Comparison of ENCODE assay signal across 1 cellular context in genomic region chr13:21297914-21298831, GRCh38.
A peak's percentile ranks its signal among the peaks of the same experiment; 100 is the strongest.
TF ChIP-seq lines count a peak whose summit lies in the region.

No MANE protein-coding gene starts in this region.

TF ChIP-seq in HepG2, 621 proteins besides CTCF, POLR2A, EP300 and RAD21 (continued from another document and continues in another):
- TF ChIP-seq ZNF609 (CRISPR knock-in tag; IDR thresholded peaks at IDR 0.05; ENCODE audit: borderline replicate concordance) (peak; percentile 66; the same call in 1 of the 2 replicates), ZNF557 (CRISPR knock-in tag; IDR thresholded peaks at IDR 0.05) (no peak), E2F5 (CRISPR knock-in tag; conservative IDR thresholded peaks at IDR 0.05) (peak; percentile 77), MXD1 (CRISPR knock-in tag; IDR thresholded peaks at IDR 0.05) (peak; percentile 92), MAZ (IDR thresholded peaks at IDR 0.05; ENCODE audit: borderline replicate concordance, low read depth, low read length) (no peak), MAZ (CRISPR knock-in tag; IDR thresholded peaks at IDR 0.05; ENCODE audit: low read depth) (no peak), ZNF326 (CRISPR knock-in tag; IDR thresholded peaks at IDR 0.05; ENCODE audit: borderline replicate concordance) (no peak), POGK (CRISPR knock-in tag; conservative IDR thresholded peaks at IDR 0.05) (0 out of 2 replicates have a peak, but pooled peaks have one; percentile 38), FOXP4 (CRISPR knock-in tag; IDR thresholded peaks at IDR 0.05) (peak; percentile 44; the same call in 1 of the 2 replicates), ZBTB14 (CRISPR knock-in tag; IDR thresholded peaks at IDR 0.05) (peak; percentile 63), ZNF317 (CRISPR knock-in tag; IDR thresholded peaks at IDR 0.05) (peak; percentile 79; the same call in 1 of the 2 replicates), CERS6 (CRISPR knock-in tag; IDR thresholded peaks at IDR 0.05) (no peak), TEAD3 (CRISPR knock-in tag; optimal IDR thresholded peaks at IDR 0.05; ENCODE audit: borderline replicate concordance) (peak; percentile 67), ZNF782 (CRISPR knock-in tag; IDR thresholded peaks at IDR 0.05; ENCODE audit: borderline replicate concordance) (peak; percentile 45; the same call in 1 of the 2 replicates), ZNF331 (CRISPR knock-in tag; IDR thresholded peaks at IDR 0.05) (peak; percentile 81), KLF16 (CRISPR knock-in tag; IDR thresholded peaks at IDR 0.05) (peak in 1 of 2 experiments; percentile 83; a peak in 1 of 4 replicates), HDAC2 (CRISPR knock-in tag; IDR thresholded peaks at IDR 0.05) (peak; percentile 84; the same call in 1 of the 2 replicates), HDAC1 (CRISPR knock-in tag; IDR thresholded peaks at IDR 0.05) (peak; percentile 97), LRRFIP1 (CRISPR knock-in tag; conservative IDR thresholded peaks at IDR 0.05) (no peak), GPN1 (CRISPR knock-in tag; IDR thresholded peaks at IDR 0.05; ENCODE audit: borderline replicate concordance) (no peak), CENPBD1 (CRISPR knock-in tag; IDR thresholded peaks at IDR 0.05; ENCODE audit: borderline replicate concordance, low read depth) (no peak), ZNF225 (CRISPR knock-in tag; IDR thresholded peaks at IDR 0.05) (peak; percentile 56; the same call in 1 of the 2 replicates), MEIS1 (CRISPR knock-in tag; IDR thresholded peaks at IDR 0.05; ENCODE audit: borderline replicate concordance) (peak; percentile 95), ZNF639 (CRISPR knock-in tag; conservative IDR thresholded peaks at IDR 0.05) (0 out of 2 replicates have a peak, but pooled peaks have one; percentile 56), PPARG (CRISPR knock-in tag; conservative IDR thresholded peaks at IDR 0.05) (0 out of 2 replicates have a peak, but pooled peaks have one; percentile 15), ZNF18 (CRISPR knock-in tag; IDR thresholded peaks at IDR 0.05; ENCODE audit: insufficient replicate concordance) (peak; percentile 41), FIP1L1 (IDR thresholded peaks at IDR 0.05; ENCODE audit: borderline replicate concordance, insufficient read depth, low read depth, low read length) (no peak), ELK4 (CRISPR knock-in tag; IDR thresholded peaks at IDR 0.05; ENCODE audit: borderline replicate concordance) (no peak), HNRNPLL (IDR thresholded peaks at IDR 0.05; ENCODE audit: low read depth, low read length, poor library complexity, severe bottlenecking) (peak; percentile 67), ZNF20 (CRISPR knock-in tag; IDR thresholded peaks at IDR 0.05) (no peak), CBX5 (CRISPR knock-in tag; IDR thresholded peaks at IDR 0.05; ENCODE audit: borderline replicate concordance) (peak; percentile 85), ZNF503 (CRISPR knock-in tag; IDR thresholded peaks at IDR 0.05) (peak; percentile 53; the same call in 1 of the 2 replicates)
